ENCODE assay signal across 27 cellular contexts in genomic region chrX:7266261-7266660, GRCh38.
A peak's percentile ranks its signal among the peaks of the same experiment; 100 is the strongest.
DNase-seq lines count a peak whose midpoint lies in the region; TF ChIP-seq lines count a peak whose summit lies in the region.
"Had no signal": no experiment of that assay in that cellular context is flagged by ENCODE, and none has a peak within 500 bp of the region (broad histone marks: within the 10 kb centered on the region; RNA-seq: fewer than 3 reads in every experiment).

No MANE protein-coding gene starts in this region.

- no peak overlapping the region for H3K27ac ChIP-seq in RWPE1
- H3K27ac ChIP-seq: C4-2B, HL-60, SJCRH30 had no signal

- H3K4me1 Mint-ChIP-seq in HFFc6 (ENCODE audit: low read depth): peaks cover 54% of the 10 kb centered on the region
- H3K4me1 Mint-ChIP-seq: CD8-positive, alpha-beta memory T cell; H9; T-helper 17 cell had no signal

- H3K9me3 Mint-ChIP-seq in HFFc6: no peaks in the 10 kb centered on the region
- H3K9me3 Mint-ChIP-seq: CD8-positive, alpha-beta memory T cell; H9 had no signal

- no peak overlapping the region for H3K4me3 Mint-ChIP-seq in HFFc6
- H3K4me3 Mint-ChIP-seq: B cell; CD8-positive, alpha-beta memory T cell; H9; T-helper 17 cell had no signal

- CTCF ChIA-PET in RWPE1 (lab: Yijun Ruan, JAX): no interaction called here

- no peak overlapping the region for H3K4me3 ChIP-seq in fibroblast of mammary gland (ENCODE audit: control insufficient read depth, low read depth, low read length)
- H3K4me3 ChIP-seq: SJCRH30 had no signal

- peaks cover 15% of the 10 kb centered on the region for H3K36me3 Mint-ChIP-seq in HFFc6 (ENCODE audit: low read depth)

- TF ChIP-seq CTCF in HFFc6 (IDR thresholded peaks at IDR 0.05) (no peak), fibroblast of mammary gland (conservative IDR thresholded peaks at IDR 0.05; ENCODE audit: control insufficient read depth, insufficient read depth, low read depth, low read length) (no peak), RWPE1 (conservative IDR thresholded peaks at IDR 0.05; ENCODE audit: low read depth) (no peak)

- POLR2A ChIA-PET in RWPE1 (lab: Yijun Ruan, JAX; ENCODE audit: low non-redundant PET): no interaction called here

- no peaks in the 10 kb centered on the region for H3K27me3 Mint-ChIP-seq in HFFc6 (ENCODE audit: insufficient read depth)
- H3K27me3 Mint-ChIP-seq: B cell; CD8-positive, alpha-beta memory T cell; T-helper 17 cell had no signal

- DNase-seq in AG08395 (ENCODE audit: low spot score) (peak; percentile 40), ELR (ENCODE audit: low read depth) (peak; percentile 29), HFFc6 (peak; percentile 57), fibroblast of mammary gland (ENCODE audit: low read depth) (peak; percentile 28), RWPE1 (ENCODE audit: low spot score) (no peak), germinal center (ENCODE audit: low spot score) (no peak), hepatic stellate cell (ENCODE audit: low spot score) (no peak)
- no peak for DNase-seq in stimulated activated CD4-positive, alpha-beta T cell treated with anti-CD3 and anti-CD28 coated beads, Interleukin-15, amount 100 ng/mL, for 24 hours
- DNase-seq: CD8-positive, alpha-beta memory T cell; DMS153; DND-41; H9; NCI-H1092; NCI-H1436; NCI-H187; NCI-H2081 treated with DMSO at 0.1 percent for 48 hours; NCI-H2171; NCI-H226; NCI-H510A; NCI-H748 treated with DMSO at 0.1 percent for 48 hours; NK-92 treated with Interleukin-12 subunit alpha and Interleukin-12 subunit beta, amount 100 ng/mL, for 24 hours; PC-3; SJCRH30; T-helper 17 cell had no signal

- peak overlapping the region; percentile 45; the same call in 1 of the 2 replicates for H3K27ac Mint-ChIP-seq in HFFc6
- H3K27ac Mint-ChIP-seq: B cell; CD8-positive, alpha-beta memory T cell; H9; T-helper 17 cell had no signal

Comparison
In these comparisons a context has a peak if more than half of its experiments do, and no peak if none do; other contexts are left out.
1. DNase-seq: peak in AG08395 (single experiment), ELR (single experiment), HFFc6 (single experiment) and fibroblast of mammary gland (single experiment); none in stimulated activated CD4-positive, alpha-beta T cell treated with anti-CD3 and anti-CD28 coated beads, Interleukin-15, amount 100 ng/mL, for 24 hours (single experiment), RWPE1 (single experiment), germinal center (single experiment) and hepatic stellate cell (single experiment).